ENCODE assay signal across 17 cellular contexts in genomic region chr18:40957533-40958070, GRCh38.
"Had no signal": no experiment of that assay in that cellular context is flagged by ENCODE, and none has a peak within 500 bp of the region (broad histone marks: within the 10 kb centered on the region; RNA-seq: fewer than 3 reads in every experiment).

No MANE protein-coding gene starts in this region.

- H3K36me3 ChIP-seq: gastroesophageal sphincter had no signal

- H3K36me3 Mint-ChIP-seq: activated naive CD8-positive, alpha-beta T cell treated with anti-CD3 and anti-CD28 coated beads, Interleukin-2, amount 10 ng/mL, durations not matched to agents 7 days and 5 days; stimulated activated effector memory CD8-positive, alpha-beta T cell treated with anti-CD3 and anti-CD28 coated beads, Interleukin-12 subunit alpha, Interleukin-12 subunit beta, amount 100 ng/mL, for 72 hours had no signal

- H3K4me1 Mint-ChIP-seq: activated naive CD8-positive, alpha-beta T cell treated with anti-CD3 and anti-CD28 coated beads, Interleukin-2, amount 10 ng/mL, durations not matched to agents 7 days and 5 days; natural killer cell; stimulated activated effector memory CD8-positive, alpha-beta T cell treated with anti-CD3 and anti-CD28 coated beads, Interleukin-12 subunit alpha, Interleukin-12 subunit beta, amount 100 ng/mL, for 72 hours had no signal

- H3K27me3 Mint-ChIP-seq: activated naive CD8-positive, alpha-beta T cell treated with anti-CD3 and anti-CD28 coated beads, Interleukin-2, amount 10 ng/mL, durations not matched to agents 7 days and 5 days; dendritic cell treated with granulocyte-macrophage colony-stimulating factor and Interleukin-4, amounts not matched to agents 40 ng/mL and 50 ng/mL, for 4 days; effector memory CD8-positive, alpha-beta T cell had no signal

- H3K4me1 ChIP-seq: gastroesophageal sphincter had no signal

- H3K27ac Mint-ChIP-seq: activated naive CD8-positive, alpha-beta T cell treated with anti-CD3 and anti-CD28 coated beads, Interleukin-2, amount 10 ng/mL, durations not matched to agents 7 days and 5 days; activated T-helper 1 cell treated with anti-CD3 and anti-CD28 coated beads, Interleukin-12 subunit alpha, Interleukin-12 subunit beta, Interleukin-2, Interleukin-4 antibody, amounts not matched to agents 30 ng/mL and 10 ng/mL and 1 ng/mL, durations not matched to agents 14 hours and 24 hours and 36 hours; dendritic cell treated with granulocyte-macrophage colony-stimulating factor and Interleukin-4, amounts not matched to agents 40 ng/mL and 50 ng/mL, for 4 days; effector memory CD8-positive, alpha-beta T cell; natural killer cell; stimulated activated effector memory CD8-positive, alpha-beta T cell treated with anti-CD3 and anti-CD28 coated beads, Interleukin-12 subunit alpha, Interleukin-12 subunit beta, amount 100 ng/mL, for 72 hours had no signal

- H3K27me3 ChIP-seq: gastroesophageal sphincter had no signal

- H3K9me3 Mint-ChIP-seq: dendritic cell treated with granulocyte-macrophage colony-stimulating factor and Interleukin-4, amounts not matched to agents 40 ng/mL and 50 ng/mL, for 4 days had no signal

- H3K4me3 Mint-ChIP-seq: activated naive CD8-positive, alpha-beta T cell treated with anti-CD3 and anti-CD28 coated beads, Interleukin-2, amount 10 ng/mL, durations not matched to agents 7 days and 5 days; activated T-helper 1 cell treated with anti-CD3 and anti-CD28 coated beads, Interleukin-12 subunit alpha, Interleukin-12 subunit beta, Interleukin-2, Interleukin-4 antibody, amounts not matched to agents 30 ng/mL and 10 ng/mL and 1 ng/mL, durations not matched to agents 14 hours and 24 hours and 36 hours; dendritic cell treated with granulocyte-macrophage colony-stimulating factor and Interleukin-4, amounts not matched to agents 40 ng/mL and 50 ng/mL, for 4 days; effector memory CD8-positive, alpha-beta T cell; natural killer cell; stimulated activated effector memory CD8-positive, alpha-beta T cell treated with anti-CD3 and anti-CD28 coated beads, Interleukin-12 subunit alpha, Interleukin-12 subunit beta, amount 100 ng/mL, for 72 hours had no signal

- ATAC-seq: activated CD4-positive, CD25-positive, alpha-beta regulatory T cell treated with anti-CD3 and anti-CD28 coated beads, Interleukin-2, amount 50 U/mL, for 24 hours; effector memory CD8-positive, alpha-beta T cell; gastroesophageal sphincter; left ventricle myocardium superior; natural killer cell; stimulated activated effector memory CD8-positive, alpha-beta T cell treated with anti-CD3 and anti-CD28 coated beads, Interleukin-12 subunit alpha, Interleukin-12 subunit beta, amount 100 ng/mL, for 72 hours had no signal

- H3K27ac ChIP-seq: gastroesophageal sphincter had no signal

- H3K9me3 ChIP-seq: gastroesophageal sphincter had no signal

- H3K4me3 ChIP-seq: gastroesophageal sphincter had no signal

- DNase-seq: activated CD4-positive, alpha-beta T cell treated with anti-CD3 and anti-CD28 coated beads, Interleukin-2, amount 50 U/mL, for 1 hour; activated CD8-positive, alpha-beta memory T cell treated with anti-CD3 and anti-CD28 coated beads for 24 hours; activated naive CD8-positive, alpha-beta T cell treated with anti-CD3 and anti-CD28 coated beads, Interleukin-2, amount 10 ng/mL, durations not matched to agents 7 days and 5 days; aorta; cerebellar nuclear complex; effector memory CD8-positive, alpha-beta T cell; left ventricle myocardium superior; mesenchymal stem cell; natural killer cell; nucleus accumbens; posterior cingulate gyrus; retina had no signal
